ENCODE assay signal across 9 cellular contexts in genomic region chr3:71652786-71653419, GRCh38.
DNase-seq lines count a peak whose midpoint lies in the region; ATAC-seq and TF ChIP-seq lines count a peak whose summit lies in the region.
"Had no signal": no experiment of that assay in that cellular context is flagged by ENCODE, and none has a peak within 500 bp of the region (broad histone marks: within the 10 kb centered on the region; RNA-seq: fewer than 3 reads in every experiment).

No MANE protein-coding gene starts in this region.

- no peaks in the 10 kb centered on the region for H3K27me3 ChIP-seq in adrenal gland
- H3K27me3 ChIP-seq in right atrium auricular region: no peaks in the 10 kb centered on the region
- no peaks in the 10 kb centered on the region for H3K27me3 ChIP-seq in gastrocnemius medialis

- H3K36me3 ChIP-seq in adrenal gland (replicated peaks in 1 of 2): no peaks in the 10 kb centered on the region
- no peaks in the 10 kb centered on the region for H3K36me3 ChIP-seq in right atrium auricular region
- no peaks in the 10 kb centered on the region for H3K36me3 ChIP-seq in gastrocnemius medialis

- H3K9me3 ChIP-seq in adrenal gland (replicated peaks in 1 of 3) (no peaks in the 10 kb centered on the region), right atrium auricular region (no peaks in the 10 kb centered on the region), gastrocnemius medialis (no peaks in the 10 kb centered on the region)

- H3K27ac ChIP-seq in adrenal gland: no peak overlapping the region
- no peak overlapping the region for H3K27ac ChIP-seq in right atrium auricular region
- H3K27ac ChIP-seq in gastrocnemius medialis: no peak overlapping the region

- in situ Hi-C loops in gastrocnemius medialis (cut with MboI; ENCODE audit: low sequenced_read_pairs in 4 of 4): loop anchor here in 3 of 4 donors (5.0 to 25.0 kb wide), 4 partner anchors 1091 to 1591 kb away; no protein-coding TSS in a partner anchor

- TF ChIP-seq CTCF in adrenal gland (IDR thresholded peaks at IDR 0.05): peak in 5 of 6 experiments; percentile 30 to 57 (median 48)
- TF ChIP-seq CTCF in right atrium auricular region (IDR thresholded peaks at IDR 0.05): peak in 1 of 2 donors; percentile 62
- TF ChIP-seq CTCF in gastrocnemius medialis (IDR thresholded peaks at IDR 0.05 in 4 of 5, conservative IDR thresholded peaks at IDR 0.05 in 1 of 5): peak; percentile 8 to 50 (median 32)

- intact Hi-C loops in adrenal gland (cut with DNase I): no loop called here
- intact Hi-C loops in gastrocnemius medialis (cut with DNase I; ENCODE audit: low total_unique reads): loop anchor here (2.0 to 5.0 kb wide), 4 partner anchors 936 to 1588 kb away; no protein-coding TSS in a partner anchor

- no peak overlapping the region for H3K4me3 ChIP-seq in adrenal gland
- H3K4me3 ChIP-seq in right atrium auricular region: no peak overlapping the region
- no peak overlapping the region for H3K4me3 ChIP-seq in gastrocnemius medialis

- peaks cover 0 to 2% of the 10 kb centered on the region in 2 donors for H3K4me1 ChIP-seq in adrenal gland (replicated peaks in 1 of 2)
- H3K4me1 ChIP-seq in right atrium auricular region: peaks cover 0 to 6% of the 10 kb centered on the region in 2 donors
- H3K4me1 ChIP-seq in gastrocnemius medialis: peaks cover 5 to 6% of the 10 kb centered on the region in 2 donors

- ATAC-seq in gastrocnemius medialis: peak in 1 of 2 donors; percentile 51
- ATAC-seq: naive thymus-derived CD8-positive, alpha-beta T cell had no signal

- TF ChIP-seq POLR2A in adrenal gland (IDR thresholded peaks at IDR 0.05) (no peak), gastrocnemius medialis (IDR thresholded peaks at IDR 0.05) (no peak)

- WGBS in adrenal gland, 4 donors: 38 to 50% (median 42%) methylated on average over 14 of the region's 14 CpGs

- DNase-seq in COLO668 (lab: John Stamatoyannopoulos, UW; ENCODE audit: unreplicated experiment) (peak; percentile 3), H4 (ENCODE audit: low spot score) (peak; percentile 45), NCI-H510A treated with DMSO at 0.1 percent for 48 hours (lab: John Stamatoyannopoulos, UW) (peak; percentile 40), adrenal gland (peak in 4 of 7 donors; percentile 17 to 59 (median 24)), right atrium auricular region (ENCODE audit: low spot score) (peak; percentile 61), gastrocnemius medialis (peak; percentile 6 to 19)
- DNase-seq in activated CD4-positive, CD25-positive, alpha-beta regulatory T cell (lab: John Stamatoyannopoulos, UW): no peak
- DNase-seq in activated CD8-positive, alpha-beta memory T cell treated with anti-CD3 and anti-CD28 coated beads, Interleukin-2, amount 50 U/mL, for 48 hours: no peak

Comparison
In these comparisons a context has a peak if more than half of its experiments do, and no peak if none do; other contexts are left out.
1. DNase-seq: peak in COLO668 (single experiment), H4 (single experiment), NCI-H510A treated with DMSO at 0.1 percent for 48 hours (single experiment), adrenal gland (4 of 7), right atrium auricular region (single experiment) and gastrocnemius medialis (2 of 2); none in activated CD4-positive, CD25-positive, alpha-beta regulatory T cell (0 of 4) and activated CD8-positive, alpha-beta memory T cell treated with anti-CD3 and anti-CD28 coated beads, Interleukin-2, amount 50 U/mL, for 48 hours (single experiment).